Comparison of ENCODE assay signal across 23 cellular contexts in genomic region chr14:58866386-58866785, GRCh38.
A peak's percentile ranks its signal among the peaks of the same experiment; 100 is the strongest.
DNase-seq lines count a peak whose midpoint lies in the region; ATAC-seq, FAIRE-seq and TF ChIP-seq lines count a peak whose summit lies in the region.
"Had no signal": no experiment of that assay in that cellular context is flagged by ENCODE, and none has a peak within 500 bp of the region (broad histone marks: within the 10 kb centered on the region; RNA-seq: fewer than 3 reads in every experiment).

No MANE protein-coding gene starts in this region.

- in situ Hi-C loops in HepG2 (cut with HindIII; ENCODE audit: extremely low pct_ligation_motif_present, low pct_unique_long_range_greater_than_20kb) = no loop called here

- DNase-seq in Caco-2 = peak in 1 of 2 experiments; percentile 8
- DNase-seq in MV-4-11 (lab: John Stamatoyannopoulos, UW) = peak; percentile 26
- no peak for DNase-seq in dorsolateral prefrontal cortex
- peak; percentile 7 for DNase-seq in pons (ENCODE audit: low spot score)
- DNase-seq in esophagus muscularis mucosa (ENCODE audit: extremely low spot score) = no peak
- no peak for DNase-seq in Ammon's horn (ENCODE audit: low spot score)
- DNase-seq in HepG2 (ENCODE audit: low spot score) = no peak
- no peak for DNase-seq in sigmoid colon
- DNase-seq: activated CD4-positive, alpha-beta T cell treated with anti-CD3 and anti-CD28 coated beads for 4 hours; activated naive CD4-positive, alpha-beta T cell treated with anti-CD3 and anti-CD28 coated beads, Interleukin-2, amount 10 ng/mL, durations not matched to agents 7 days and 5 days; activated T-cell treated with anti-CD3 and anti-CD28 coated beads, Interleukin-2, amount 50 U/mL, for 4 hours; CD4-positive, CD25-positive, alpha-beta regulatory T cell; DMS 273 treated with DMSO at 0.1 percent for 48 hours; NCI-H1105; NCI-H2029 treated with DMSO at 0.1 percent for 48 hours; occipital lobe; stimulated activated CD8-positive, alpha-beta memory T cell treated with anti-CD3 and anti-CD28 coated beads, Interleukin-4, amount 100 ng/mL, for 48 hours; T-helper 1 cell had no signal

- TF ChIP-seq RAD21 in HepG2 (CRISPR knock-in tag; IDR thresholded peaks at IDR 0.05) = no peak

- TF ChIP-seq CTCF in Caco-2 (IDR thresholded peaks at IDR 0.05; ENCODE audit: insufficient read depth in 1 of 2, low read depth in 1 of 2, low read length in 1 of 2, severe bottlenecking in 1 of 2, unreplicated experiment in 1 of 2) (no peak), dorsolateral prefrontal cortex (IDR thresholded peaks at IDR 0.05 in 54 of 56, conservative IDR thresholded peaks at IDR 0.05 in 2 of 56; ENCODE audit: low read depth in 1 of 56, partially characterized antibody in 56 of 56) (no peak), esophagus muscularis mucosa (IDR thresholded peaks at IDR 0.05) (no peak), HepG2 (CRISPR knock-in tag; IDR thresholded peaks at IDR 0.05) (no peak), sigmoid colon (IDR thresholded peaks at IDR 0.05) (no peak)

- H3K9me3 ChIP-seq in Caco-2 (no peaks in the 10 kb centered on the region), esophagus muscularis mucosa (no peaks in the 10 kb centered on the region), HepG2 (ENCODE audit: low read length) (no peaks in the 10 kb centered on the region), sigmoid colon (no peaks in the 10 kb centered on the region)
- H3K9me3 ChIP-seq: ascending aorta, right atrium auricular region had no signal

- H3K4me1 ChIP-seq in Caco-2 (peaks cover 17% of the 10 kb centered on the region), esophagus muscularis mucosa (peaks cover 0 to 3% (median 0%) of the 10 kb centered on the region in 4 donors), HepG2 (ENCODE audit: insufficient read depth, low read length) (no peaks in the 10 kb centered on the region), sigmoid colon (no peaks in the 10 kb centered on the region)
- H3K4me1 ChIP-seq: ascending aorta, right atrium auricular region had no signal

- no peak overlapping the region for H2AFZ ChIP-seq in HepG2 (ENCODE audit: low read length)

- H3K36me3 ChIP-seq in Caco-2 (ENCODE audit: control insufficient read depth, insufficient read depth, low read length) (no peaks in the 10 kb centered on the region), esophagus muscularis mucosa (no peaks in the 10 kb centered on the region), HepG2 (replicated peaks in 1 of 2; ENCODE audit: control insufficient read depth in 1 of 2, insufficient read depth in 2 of 2, low read length in 2 of 2) (no peaks in the 10 kb centered on the region), sigmoid colon (no peaks in the 10 kb centered on the region)
- H3K36me3 ChIP-seq: ascending aorta, right atrium auricular region had no signal

- TF ChIP-seq EP300 in esophagus muscularis mucosa (IDR thresholded peaks at IDR 0.05) (no peak), HepG2 (IDR thresholded peaks at IDR 0.05; ENCODE audit: low read depth in 2 of 2, low read length in 2 of 2) (no peak), HepG2 (CRISPR knock-in tag; IDR thresholded peaks at IDR 0.05; ENCODE audit: borderline replicate concordance) (no peak), sigmoid colon (IDR thresholded peaks at IDR 0.05) (no peak)

- H3K79me2 ChIP-seq in HepG2 (ENCODE audit: insufficient read depth, low read length) = no peaks in the 10 kb centered on the region

- H3K27ac ChIP-seq in dorsolateral prefrontal cortex = peak overlapping the region in 34 of 59 donors; percentile 1 to 78 (median 42)
- no peak overlapping the region for H3K27ac ChIP-seq in esophagus muscularis mucosa (replicated peaks in 1 of 4)
- H3K27ac ChIP-seq in HepG2 (ENCODE audit: extremely low read length, insufficient read depth, low read length) = no peak overlapping the region
- H3K27ac ChIP-seq in sigmoid colon = peak overlapping the region in 2 of 4 donors; percentile 11 to 38
- H3K27ac ChIP-seq: ascending aorta had no signal

- H3K9ac ChIP-seq in HepG2 (ENCODE audit: insufficient read depth, low read depth, low read length) = no peak overlapping the region

- intact Hi-C loops in Caco-2 (cut with micrococcal nuclease; ENCODE audit: unreplicated experiment) (no loop called here), dorsolateral prefrontal cortex (cut with DNase I) (no loop called here), esophagus muscularis mucosa (cut with DNase I) (no loop called here), HepG2 (cut with micrococcal nuclease; ENCODE audit: unreplicated experiment) (no loop called here), sigmoid colon (cut with DNase I) (no loop called here)

- FAIRE-seq in HepG2 (lab: Jason Lieb, UNC) = no peak
- FAIRE-seq: keratinocyte had no signal

- POLR2A ChIA-PET in Caco-2 (lab: Charles Lee) = no interaction called here
- POLR2A ChIA-PET in HepG2 (lab: Yijun Ruan, JAX) = no interaction called here

- peak overlapping the region; percentile 55 for H3K27ac Mint-ChIP-seq in Caco-2 (ENCODE audit: unreplicated experiment)
- H3K27ac Mint-ChIP-seq: activated naive CD4-positive, alpha-beta T cell treated with anti-CD3 and anti-CD28 coated beads, Interleukin-2, amount 10 ng/mL, durations not matched to agents 7 days and 5 days; CD4-positive, CD25-positive, alpha-beta regulatory T cell had no signal

- no peak overlapping the region for H3K4me3 ChIP-seq in Caco-2 (ENCODE audit: low read depth, low read length)
- H3K4me3 ChIP-seq in dorsolateral prefrontal cortex = no peak overlapping the region
- no peak overlapping the region for H3K4me3 ChIP-seq in esophagus muscularis mucosa
- H3K4me3 ChIP-seq in HepG2 (replicated peaks in 1 of 3; ENCODE audit: insufficient read depth in 1 of 3, low read depth in 2 of 3, low read length in 3 of 3) = no peak overlapping the region
- H3K4me3 ChIP-seq in sigmoid colon = no peak overlapping the region
- H3K4me3 ChIP-seq: ascending aorta, lung, right atrium auricular region had no signal

- H4K20me1 ChIP-seq in HepG2 (ENCODE audit: insufficient read depth, low read length) = no peaks in the 10 kb centered on the region

- no peak overlapping the region for H3K4me3 Mint-ChIP-seq in Caco-2 (ENCODE audit: unreplicated experiment)
- H3K4me3 Mint-ChIP-seq: activated naive CD4-positive, alpha-beta T cell treated with anti-CD3 and anti-CD28 coated beads, Interleukin-2, amount 10 ng/mL, durations not matched to agents 7 days and 5 days; activated T-cell treated with anti-CD3 and anti-CD28 coated beads, Interleukin-2, amount 50 U/mL, for 4 hours; CD4-positive, CD25-positive, alpha-beta regulatory T cell; central memory CD8-positive, alpha-beta T cell had no signal

- TF ChIP-seq POLR2A in esophagus muscularis mucosa (IDR thresholded peaks at IDR 0.05; ENCODE audit: low read depth) (no peak), HepG2 (IDR thresholded peaks at IDR 0.05; ENCODE audit: insufficient read depth in 1 of 2, low read depth in 2 of 2, low read length in 2 of 2) (no peak), sigmoid colon (IDR thresholded peaks at IDR 0.05) (no peak)

- ATAC-seq in HepG2 = no peak
- ATAC-seq: activated T-cell treated with anti-CD3 and anti-CD28 coated beads, Interleukin-2, amount 50 U/mL, for 4 hours had no signal

- H3K27me3 ChIP-seq in Caco-2 (replicated peaks; ENCODE audit: control insufficient read depth, insufficient read depth, low read length) (no peaks in the 10 kb centered on the region), dorsolateral prefrontal cortex (peaks cover 0 to 3% (median 0%) of the 10 kb centered on the region in 45 donors), esophagus muscularis mucosa (no peaks in the 10 kb centered on the region), HepG2 (ENCODE audit: control insufficient read depth in 1 of 2, insufficient read depth in 2 of 2, low read length in 2 of 2) (no peaks in the 10 kb centered on the region; a peak in 2 of 5 replicates), sigmoid colon (no peaks in the 10 kb centered on the region)
- H3K27me3 ChIP-seq: ascending aorta, right atrium auricular region had no signal

- H3K9me3 Mint-ChIP-seq in Caco-2 (ENCODE audit: unreplicated experiment) = peaks cover 9% of the 10 kb centered on the region
- H3K9me3 Mint-ChIP-seq: activated naive CD4-positive, alpha-beta T cell treated with anti-CD3 and anti-CD28 coated beads, Interleukin-2, amount 10 ng/mL, durations not matched to agents 7 days and 5 days; activated T-cell treated with anti-CD3 and anti-CD28 coated beads, Interleukin-2, amount 50 U/mL, for 4 hours had no signal

- no peak overlapping the region for H3K4me2 ChIP-seq in HepG2 (ENCODE audit: low read depth, low read length)

- BruUV-seq in Caco-2 (replicated peaks; lab: Mats Ljungman, UMichigan) = no TSS peak
- no TSS peak for BruUV-seq in HepG2 (replicated peaks; lab: Mats Ljungman, UMichigan)

- peaks cover 10% of the 10 kb centered on the region for H3K36me3 Mint-ChIP-seq in Caco-2 (ENCODE audit: insufficient read depth, unreplicated experiment)
- H3K36me3 Mint-ChIP-seq: activated naive CD4-positive, alpha-beta T cell treated with anti-CD3 and anti-CD28 coated beads, Interleukin-2, amount 10 ng/mL, durations not matched to agents 7 days and 5 days; CD4-positive, CD25-positive, alpha-beta regulatory T cell had no signal

- no peaks in the 10 kb centered on the region for H3K27me3 Mint-ChIP-seq in Caco-2 (ENCODE audit: insufficient read depth, unreplicated experiment)
- H3K27me3 Mint-ChIP-seq: CD4-positive, CD25-positive, alpha-beta regulatory T cell had no signal

- 86% methylated on average over 3 of the region's 3 CpGs for WGBS in esophagus muscularis mucosa
- 27% methylated on average over 3 of the region's 3 CpGs for WGBS in HepG2 (ENCODE audit: low lambda C conversion rate)
- WGBS in sigmoid colon, 2 donors = 78 to 87% methylated on average over 3 of the region's 3 CpGs

- peaks cover 8% of the 10 kb centered on the region for H3K4me1 Mint-ChIP-seq in Caco-2 (ENCODE audit: low read depth, unreplicated experiment)
- H3K4me1 Mint-ChIP-seq: activated naive CD4-positive, alpha-beta T cell treated with anti-CD3 and anti-CD28 coated beads, Interleukin-2, amount 10 ng/mL, durations not matched to agents 7 days and 5 days; CD4-positive, CD25-positive, alpha-beta regulatory T cell; central memory CD8-positive, alpha-beta T cell had no signal

- CTCF ChIA-PET in Caco-2 (lab: Charles Lee) (no interaction called here), HepG2 (lab: Yijun Ruan, JAX; ENCODE audit: low intra/inter-chr PET ratio, low total read pairs) (no interaction called here)

TF ChIP-seq in HepG2, 621 proteins besides CTCF, POLR2A, EP300 and RAD21 (continues in another document):
- no peak for TF ChIP-seq TCF7 (IDR thresholded peaks at IDR 0.05; ENCODE audit: low read depth)
- TF ChIP-seq TEAD3 (CRISPR knock-in tag; optimal IDR thresholded peaks at IDR 0.05; ENCODE audit: borderline replicate concordance) = no peak
- no peak for TF ChIP-seq ZMYM2 (CRISPR knock-in tag; IDR thresholded peaks at IDR 0.05)
- no peak for TF ChIP-seq DNMT1 (CRISPR knock-in tag; IDR thresholded peaks at IDR 0.05)
- no peak for TF ChIP-seq ZNF720 (CRISPR knock-in tag; IDR thresholded peaks at IDR 0.05)
- no peak for TF ChIP-seq HHEX (CRISPR knock-in tag; IDR thresholded peaks at IDR 0.05)
- TF ChIP-seq ZNF737 (CRISPR knock-in tag; IDR thresholded peaks at IDR 0.05; ENCODE audit: borderline replicate concordance) = no peak

Comparison
In these comparisons a context has a peak if more than half of its experiments do, and no peak if none do; other contexts are left out.
1. DNase-seq: peak in MV-4-11 (single experiment) and pons (single experiment); none in dorsolateral prefrontal cortex (0 of 10), esophagus muscularis mucosa (single experiment), Ammon's horn (single experiment), HepG2 (single experiment) and sigmoid colon (single experiment).
2. H3K27ac ChIP-seq: peak in dorsolateral prefrontal cortex (34 of 59); none in esophagus muscularis mucosa (0 of 4) and HepG2 (single experiment).